Comparison of ENCODE assay signal across 19 cellular contexts in the genomic region with DNA sequence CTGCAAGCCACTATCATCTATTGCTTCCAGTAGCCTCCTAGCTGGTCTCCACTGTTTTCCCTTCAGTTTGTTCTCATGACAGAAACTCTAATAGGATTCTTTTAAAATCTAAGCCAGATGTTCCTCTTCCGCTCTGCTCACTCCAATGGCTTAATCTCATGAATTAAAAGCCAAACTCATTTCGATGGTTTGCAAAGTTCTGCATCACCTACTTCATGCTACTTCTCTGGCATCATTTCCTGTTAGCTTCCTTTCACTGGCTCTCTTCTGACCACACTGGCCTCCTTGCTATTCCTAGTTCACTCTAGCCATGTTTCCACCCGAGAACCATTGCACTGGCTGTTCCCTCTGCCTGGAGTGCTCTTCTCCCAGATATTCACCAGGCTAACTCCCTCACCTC.
DNase-seq lines count a peak whose midpoint lies in the region; ATAC-seq and TF ChIP-seq lines count a peak whose summit lies in the region.
"Had no signal": no experiment of that assay in that cellular context is flagged by ENCODE, and none has a peak within 500 bp of the region (broad histone marks: within the 10 kb centered on the region; RNA-seq: fewer than 3 reads in every experiment).

No MANE protein-coding gene starts in this region.

- peaks cover 17 to 24% of the 10 kb centered on the region in 2 donors for H3K27me3 Mint-ChIP-seq in T-cell

- no peaks in the 10 kb centered on the region for H3K4me1 Mint-ChIP-seq in T-cell
- H3K4me1 Mint-ChIP-seq: activated T-helper 17 cell treated with anti-CD3 and anti-CD28 coated beads, Interleukin-2, amount 50 U/mL, for 72 hours; stimulated activated effector memory CD8-positive, alpha-beta T cell treated with anti-CD3 and anti-CD28 coated beads, Interleukin-12 subunit alpha, Interleukin-12 subunit beta, amount 100 ng/mL, for 72 hours had no signal

- H3K4me3 Mint-ChIP-seq in T-cell, result no peak overlapping the region
- H3K4me3 Mint-ChIP-seq: activated CD8-positive, alpha-beta T cell treated with anti-CD3 and anti-CD28 coated beads, Interleukin-2, amount 10 ng/mL, durations not matched to agents 7 days and 5 days; activated T-helper 17 cell treated with anti-CD3 and anti-CD28 coated beads, Interleukin-2, amount 50 U/mL, for 72 hours; stimulated activated effector memory CD8-positive, alpha-beta T cell treated with anti-CD3 and anti-CD28 coated beads, Interleukin-12 subunit alpha, Interleukin-12 subunit beta, amount 100 ng/mL, for 72 hours had no signal

- H3K9me3 ChIP-seq in transverse colon, result no peaks in the 10 kb centered on the region
- H3K9me3 ChIP-seq: colonic mucosa, heart right ventricle had no signal

- CTCF ChIA-PET in T-cell (lab: Charles Lee), result no interaction called here

- H3K4me1 ChIP-seq in transverse colon, result no peaks in the 10 kb centered on the region
- H3K4me1 ChIP-seq: colonic mucosa, heart right ventricle had no signal

- no peak overlapping the region for H3K27ac Mint-ChIP-seq in T-cell
- H3K27ac Mint-ChIP-seq: activated CD8-positive, alpha-beta T cell treated with anti-CD3 and anti-CD28 coated beads, Interleukin-2, amount 10 ng/mL, durations not matched to agents 7 days and 5 days; activated T-helper 17 cell treated with anti-CD3 and anti-CD28 coated beads, Interleukin-2, amount 50 U/mL, for 72 hours; stimulated activated effector memory CD8-positive, alpha-beta T cell treated with anti-CD3 and anti-CD28 coated beads, Interleukin-12 subunit alpha, Interleukin-12 subunit beta, amount 100 ng/mL, for 72 hours had no signal

- WGBS in transverse colon (ENCODE audit: low coverage in 1 of 2), 2 donors, result 67 to 78% methylated on average over 2 to 3 of the region's 3 CpGs

- DNase-seq in AG09319 (ENCODE audit: extremely low read depth, low read depth), result peak; percentile 57
- DNase-seq in NCI-H82 treated with DMSO at 0.1 percent for 48 hours (lab: John Stamatoyannopoulos, UW; ENCODE audit: unreplicated experiment), result peak; percentile 26
- DNase-seq in T-cell, result no peak
- no peak for DNase-seq in transverse colon
- DNase-seq: ACHN; activated CD8-positive, alpha-beta T cell treated with anti-CD3 and anti-CD28 coated beads, Interleukin-2, amount 10 ng/mL, durations not matched to agents 7 days and 5 days; aorta; colonic mucosa; GOT3; heart right ventricle; kidney glomerular epithelial cell; NCI-H2081; SHP77 treated with DMSO at 0.1 percent for 48 hours had no signal

- TF ChIP-seq EP300 in transverse colon (IDR thresholded peaks at IDR 0.05; ENCODE audit: low read depth), result no peak

- ATAC-seq in GM18868 (IDR thresholded peaks at IDR 0.05; ENCODE audit: unreplicated experiment) (peak; percentile 68), HG02678 (IDR thresholded peaks at IDR 0.05; ENCODE audit: unreplicated experiment) (peak; percentile 47), T-cell (replicated peaks in 1 of 4) (no peak), GM19328 (IDR thresholded peaks at IDR 0.05; ENCODE audit: unreplicated experiment) (no peak), HG02970 (IDR thresholded peaks at IDR 0.05; ENCODE audit: low FRiP score, unreplicated experiment) (no peak)
- ATAC-seq: activated CD8-positive, alpha-beta T cell treated with anti-CD3 and anti-CD28 coated beads, Interleukin-2, amount 10 ng/mL, durations not matched to agents 7 days and 5 days; activated T-helper 17 cell treated with anti-CD3 and anti-CD28 coated beads, Interleukin-2, amount 50 U/mL, for 72 hours; heart right ventricle; stimulated activated effector memory CD8-positive, alpha-beta T cell treated with anti-CD3 and anti-CD28 coated beads, Interleukin-12 subunit alpha, Interleukin-12 subunit beta, amount 100 ng/mL, for 72 hours had no signal

- no peaks in the 10 kb centered on the region for H3K9me3 Mint-ChIP-seq in T-cell
- H3K9me3 Mint-ChIP-seq: activated T-helper 17 cell treated with anti-CD3 and anti-CD28 coated beads, Interleukin-2, amount 50 U/mL, for 72 hours; stimulated activated effector memory CD8-positive, alpha-beta T cell treated with anti-CD3 and anti-CD28 coated beads, Interleukin-12 subunit alpha, Interleukin-12 subunit beta, amount 100 ng/mL, for 72 hours had no signal

- no peak overlapping the region for H3K4me3 ChIP-seq in transverse colon
- H3K4me3 ChIP-seq: colonic mucosa, heart right ventricle had no signal

- H3K27ac ChIP-seq in transverse colon, result no peak overlapping the region
- H3K27ac ChIP-seq: colonic mucosa, heart right ventricle had no signal

- intact Hi-C loops in transverse colon (cut with DNase I; ENCODE audit: low total_unique reads), result no loop called here

- peaks cover 10% of the 10 kb centered on the region for H3K27me3 ChIP-seq in transverse colon
- H3K27me3 ChIP-seq: colonic mucosa, heart right ventricle had no signal

- H3K36me3 Mint-ChIP-seq in T-cell, result no peaks in the 10 kb centered on the region
- H3K36me3 Mint-ChIP-seq: stimulated activated effector memory CD8-positive, alpha-beta T cell treated with anti-CD3 and anti-CD28 coated beads, Interleukin-12 subunit alpha, Interleukin-12 subunit beta, amount 100 ng/mL, for 72 hours had no signal

- no peaks in the 10 kb centered on the region for H3K36me3 ChIP-seq in transverse colon
- H3K36me3 ChIP-seq: colonic mucosa, heart right ventricle had no signal

- TF ChIP-seq POLR2A in transverse colon (IDR thresholded peaks at IDR 0.05), result no peak

- POLR2A ChIA-PET in T-cell (lab: Charles Lee), result no interaction called here

- no peak for TF ChIP-seq CTCF in AG09319 (IDR thresholded peaks at IDR 0.05; ENCODE audit: low read depth, low read length)
- no peak for TF ChIP-seq CTCF in transverse colon (IDR thresholded peaks at IDR 0.05)

- in situ Hi-C loops in transverse colon (cut with MboI; ENCODE audit: low pct_ligation_motif_present in 1 of 4, low pct_unique_long_range_greater_than_20kb in 1 of 4, low sequenced_read_pairs in 3 of 4), result no loop called here

Comparison
In these comparisons a context has a peak if more than half of its experiments do, and no peak if none do; other contexts are left out.
1. DNase-seq: peak in AG09319 (single experiment) and NCI-H82 treated with DMSO at 0.1 percent for 48 hours (single experiment); none in T-cell (0 of 34) and transverse colon (single experiment).
2. ATAC-seq: peak in GM18868 (single experiment) and HG02678 (single experiment); none in T-cell (0 of 4), GM19328 (single experiment) and HG02970 (single experiment).